In genomic region chr2:207334631-207335371, GRCh38 we compare ENCODE assay signal across 1 cellular context.
TF ChIP-seq lines count a peak whose summit lies in the region.

No MANE protein-coding gene starts in this region.

TF ChIP-seq in SK-N-SH, 30 proteins besides CTCF, POLR2A, EP300 and RAD21 (continued from another document):
- TF ChIP-seq, protein P1, sequence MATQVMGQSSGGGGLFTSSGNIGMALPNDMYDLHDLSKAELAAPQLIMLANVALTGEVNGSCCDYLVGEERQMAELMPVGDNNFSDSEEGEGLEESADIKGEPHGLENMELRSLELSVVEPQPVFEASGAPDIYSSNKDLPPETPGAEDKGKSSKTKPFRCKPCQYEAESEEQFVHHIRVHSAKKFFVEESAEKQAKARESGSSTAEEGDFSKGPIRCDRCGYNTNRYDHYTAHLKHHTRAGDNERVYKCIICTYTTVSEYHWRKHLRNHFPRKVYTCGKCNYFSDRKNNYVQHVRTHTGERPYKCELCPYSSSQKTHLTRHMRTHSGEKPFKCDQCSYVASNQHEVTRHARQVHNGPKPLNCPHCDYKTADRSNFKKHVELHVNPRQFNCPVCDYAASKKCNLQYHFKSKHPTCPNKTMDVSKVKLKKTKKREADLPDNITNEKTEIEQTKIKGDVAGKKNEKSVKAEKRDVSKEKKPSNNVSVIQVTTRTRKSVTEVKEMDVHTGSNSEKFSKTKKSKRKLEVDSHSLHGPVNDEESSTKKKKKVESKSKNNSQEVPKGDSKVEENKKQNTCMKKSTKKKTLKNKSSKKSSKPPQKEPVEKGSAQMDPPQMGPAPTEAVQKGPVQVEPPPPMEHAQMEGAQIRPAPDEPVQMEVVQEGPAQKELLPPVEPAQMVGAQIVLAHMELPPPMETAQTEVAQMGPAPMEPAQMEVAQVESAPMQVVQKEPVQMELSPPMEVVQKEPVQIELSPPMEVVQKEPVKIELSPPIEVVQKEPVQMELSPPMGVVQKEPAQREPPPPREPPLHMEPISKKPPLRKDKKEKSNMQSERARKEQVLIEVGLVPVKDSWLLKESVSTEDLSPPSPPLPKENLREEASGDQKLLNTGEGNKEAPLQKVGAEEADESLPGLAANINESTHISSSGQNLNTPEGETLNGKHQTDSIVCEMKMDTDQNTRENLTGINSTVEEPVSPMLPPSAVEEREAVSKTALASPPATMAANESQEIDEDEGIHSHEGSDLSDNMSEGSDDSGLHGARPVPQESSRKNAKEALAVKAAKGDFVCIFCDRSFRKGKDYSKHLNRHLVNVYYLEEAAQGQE (IDR thresholded peaks at IDR 0.05; ENCODE audit: low read depth, low read length): peak; percentile 59; the same call in 1 of the 2 replicates
- TF ChIP-seq, protein P2, sequence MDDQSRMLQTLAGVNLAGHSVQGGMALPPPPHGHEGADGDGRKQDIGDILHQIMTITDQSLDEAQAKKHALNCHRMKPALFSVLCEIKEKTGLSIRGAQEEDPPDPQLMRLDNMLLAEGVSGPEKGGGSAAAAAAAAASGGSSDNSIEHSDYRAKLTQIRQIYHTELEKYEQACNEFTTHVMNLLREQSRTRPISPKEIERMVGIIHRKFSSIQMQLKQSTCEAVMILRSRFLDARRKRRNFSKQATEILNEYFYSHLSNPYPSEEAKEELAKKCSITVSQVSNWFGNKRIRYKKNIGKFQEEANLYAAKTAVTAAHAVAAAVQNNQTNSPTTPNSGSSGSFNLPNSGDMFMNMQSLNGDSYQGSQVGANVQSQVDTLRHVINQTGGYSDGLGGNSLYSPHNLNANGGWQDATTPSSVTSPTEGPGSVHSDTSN (IDR thresholded peaks at IDR 0.05): peak; percentile 76
- TF ChIP-seq TAF1 (IDR thresholded peaks at IDR 0.05; ENCODE audit: borderline replicate concordance, low read depth, low read length) (peak; percentile 28), MEF2A (IDR thresholded peaks at IDR 0.05; ENCODE audit: borderline replicate concordance, low read depth) (peak; percentile 85), TEAD4 (IDR thresholded peaks at IDR 0.05; ENCODE audit: borderline replicate concordance, insufficient read depth) (peak; percentile 82; the same call in 1 of the 2 replicates), FOXJ3 (CRISPR knock-in tag; IDR thresholded peaks at IDR 0.05) (no peak), GABPA (IDR thresholded peaks at IDR 0.05; ENCODE audit: low read depth) (peak; percentile 28; the same call in 1 of the 2 replicates), FOSL2 (IDR thresholded peaks at IDR 0.05; ENCODE audit: borderline replicate concordance, low read depth) (peak; percentile 86; the same call in 1 of the 2 replicates), FOXM1 (IDR thresholded peaks at IDR 0.05; ENCODE audit: low read depth) (peak; percentile 76; the same call in 1 of the 2 replicates), JUND (IDR thresholded peaks at IDR 0.05) (peak; percentile 78)
TF ChIP-seq in SK-N-SH: peak in this region for 16.
